ENCODE assay signal across 1 cellular context in the genomic region with DNA sequence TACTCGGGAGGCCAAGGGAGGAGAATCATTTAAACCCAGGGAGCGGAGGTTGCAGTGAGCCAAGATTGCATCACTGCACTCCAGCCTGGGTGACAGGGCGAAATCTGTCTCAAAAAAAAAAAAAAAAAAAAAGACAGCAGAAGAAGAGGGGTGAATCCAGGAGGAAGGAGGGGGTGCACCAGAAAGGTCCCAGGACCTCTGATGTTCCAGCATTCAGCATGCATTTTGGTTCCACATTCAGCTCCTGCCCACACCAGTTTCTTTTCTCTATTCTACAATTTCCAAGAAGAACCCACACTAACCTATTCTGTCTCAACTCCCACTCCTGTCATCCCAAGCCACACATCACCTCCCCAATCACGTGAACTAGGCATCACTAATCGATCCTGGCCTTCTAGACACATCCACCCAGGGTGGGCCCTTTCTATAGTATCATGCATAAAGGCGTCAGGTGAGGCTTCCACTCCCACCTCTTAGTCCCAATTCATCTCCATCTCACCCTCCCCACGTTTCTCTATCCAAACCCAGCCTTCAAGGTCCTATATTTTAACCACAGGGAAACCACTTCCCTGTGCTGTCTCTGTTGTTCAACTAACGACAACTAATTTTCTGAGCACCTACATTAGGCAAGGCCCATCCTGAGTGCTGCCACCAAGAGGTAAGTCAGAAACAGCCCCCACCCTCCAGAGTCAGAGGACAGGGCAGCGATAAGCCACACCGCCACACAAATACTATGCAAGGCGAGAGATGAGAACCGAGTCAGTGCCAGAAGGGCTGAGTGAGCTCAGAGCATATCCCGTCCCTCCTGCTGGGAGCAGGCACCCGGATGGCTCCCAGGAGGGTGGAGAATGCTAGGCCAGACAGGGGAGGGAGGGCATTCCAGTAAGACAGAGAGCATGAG.
TF ChIP-seq lines count a peak whose summit lies in the region.

No MANE protein-coding gene starts in this region.

TF ChIP-seq in HepG2, 621 proteins besides CTCF, POLR2A, EP300 and RAD21 (continued from another document):
- TF ChIP-seq, protein P1, sequence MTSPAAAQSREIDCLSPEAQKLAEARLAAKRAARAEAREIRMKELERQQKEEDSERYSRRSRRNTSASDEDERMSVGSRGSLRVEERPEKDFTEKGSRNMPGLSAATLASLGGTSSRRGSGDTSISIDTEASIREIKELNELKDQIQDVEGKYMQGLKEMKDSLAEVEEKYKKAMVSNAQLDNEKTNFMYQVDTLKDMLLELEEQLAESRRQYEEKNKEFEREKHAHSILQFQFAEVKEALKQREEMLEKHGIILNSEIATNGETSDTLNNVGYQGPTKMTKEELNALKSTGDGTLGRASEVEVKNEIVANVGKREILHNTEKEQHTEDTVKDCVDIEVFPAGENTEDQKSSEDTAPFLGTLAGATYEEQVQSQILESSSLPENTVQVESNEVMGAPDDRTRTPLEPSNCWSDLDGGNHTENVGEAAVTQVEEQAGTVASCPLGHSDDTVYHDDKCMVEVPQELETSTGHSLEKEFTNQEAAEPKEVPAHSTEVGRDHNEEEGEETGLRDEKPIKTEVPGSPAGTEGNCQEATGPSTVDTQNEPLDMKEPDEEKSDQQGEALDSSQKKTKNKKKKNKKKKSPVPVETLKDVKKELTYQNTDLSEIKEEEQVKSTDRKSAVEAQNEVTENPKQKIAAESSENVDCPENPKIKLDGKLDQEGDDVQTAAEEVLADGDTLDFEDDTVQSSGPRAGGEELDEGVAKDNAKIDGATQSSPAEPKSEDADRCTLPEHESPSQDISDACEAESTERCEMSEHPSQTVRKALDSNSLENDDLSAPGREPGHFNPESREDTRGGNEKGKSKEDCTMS (CRISPR knock-in tag; conservative IDR thresholded peaks at IDR 0.05) = no peak
- no peak for TF ChIP-seq CAMTA2 (CRISPR knock-in tag; IDR thresholded peaks at IDR 0.05; ENCODE audit: borderline replicate concordance)
